ENCODE assay signal across 8 cellular contexts in the genomic region with DNA sequence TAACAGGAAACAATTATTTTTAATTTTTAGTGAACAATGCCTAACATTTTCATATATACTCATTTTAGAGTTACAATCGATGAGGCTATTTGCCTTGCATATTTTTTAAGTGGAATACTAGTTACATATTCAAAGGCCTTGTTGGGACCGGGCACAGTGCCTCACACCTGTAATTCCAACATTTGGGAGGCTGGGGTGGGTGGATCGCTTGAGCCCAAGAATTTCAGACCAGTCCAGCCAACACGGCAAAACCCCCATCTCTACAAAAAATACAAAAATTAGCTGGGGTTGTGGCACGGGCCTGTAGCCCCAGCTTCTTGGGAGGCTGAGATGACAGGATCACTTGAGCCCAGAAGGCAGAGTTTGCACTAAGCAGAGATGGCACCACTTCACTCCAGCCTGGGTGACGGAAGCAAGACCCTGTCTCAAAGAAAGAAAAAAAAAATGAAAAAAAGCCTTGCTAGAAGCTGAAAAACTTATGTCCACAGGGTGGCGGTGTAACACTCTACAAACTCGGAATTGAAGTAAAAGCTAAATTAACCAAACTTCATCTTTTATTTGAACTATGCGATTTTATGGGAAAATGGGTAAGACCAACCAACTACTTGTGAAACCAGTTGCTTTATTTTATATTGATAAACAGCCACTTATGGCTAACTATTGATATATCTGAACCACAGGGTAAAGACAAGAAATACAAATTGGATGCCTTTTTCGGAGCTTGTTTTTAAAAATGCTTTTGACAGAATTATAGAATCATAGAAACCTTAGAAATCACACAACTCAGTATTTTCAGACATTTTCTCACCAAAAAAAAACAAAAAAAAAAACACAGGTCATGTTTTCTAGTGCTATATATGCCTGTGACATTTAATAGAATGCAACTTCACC. TPM values are rescaled to one million over a fixed set of nuclear protein-coding genes. Genes with fewer than 3 reads are reported as not detected.
DNase-seq lines count a peak whose midpoint lies in the region; ATAC-seq, FAIRE-seq and TF ChIP-seq lines count a peak whose summit lies in the region.

No MANE protein-coding gene starts in this region.

- TF ChIP-seq CTCF in foreskin keratinocyte (conservative IDR thresholded peaks at IDR 0.05), result peak; percentile 83

- H3K36me3 Mint-ChIP-seq in activated T-cell treated with anti-CD3 and anti-CD28 coated beads, Interleukin-2, amount 50 U/mL, for 72 hours (ENCODE audit: insufficient read depth in 2 of 2), result no peaks in the 10 kb centered on the region

- H3K27ac Mint-ChIP-seq in activated T-cell treated with anti-CD3 and anti-CD28 coated beads, Interleukin-2, amount 50 U/mL, for 72 hours, result no peak overlapping the region

- no peak overlapping the region for H3K4me3 ChIP-seq in Jurkat, Clone E6-1 (ENCODE audit: low read length)

- H3K27ac ChIP-seq in foreskin keratinocyte, result peak overlapping the region; percentile 49

- peaks cover 20% of the 10 kb centered on the region for H3K4me1 ChIP-seq in foreskin keratinocyte

- no peaks in the 10 kb centered on the region for H3K4me1 Mint-ChIP-seq in activated T-cell treated with anti-CD3 and anti-CD28 coated beads, Interleukin-2, amount 50 U/mL, for 72 hours (ENCODE audit: low read depth)

- H3K27me3 Mint-ChIP-seq in activated T-cell treated with anti-CD3 and anti-CD28 coated beads, Interleukin-2, amount 50 U/mL, for 72 hours (ENCODE audit: low read depth), result peaks cover 53% of the 10 kb centered on the region

- peak; percentile 55 for FAIRE-seq in RCC 7860 (lab: Jason Lieb, UNC)

- ATAC-seq in activated T-cell treated with anti-CD3 and anti-CD28 coated beads, Interleukin-2, amount 50 U/mL, for 72 hours (replicated peaks in 1 of 2), result peak; percentile 30 to 40
- no peak for ATAC-seq in foreskin keratinocyte
- ATAC-seq in GM21737 (IDR thresholded peaks at IDR 0.05; ENCODE audit: unreplicated experiment), result no peak
- ATAC-seq in HG02678 (IDR thresholded peaks at IDR 0.05; ENCODE audit: unreplicated experiment), result no peak

- no peaks in the 10 kb centered on the region for H3K9me3 Mint-ChIP-seq in activated T-cell treated with anti-CD3 and anti-CD28 coated beads, Interleukin-2, amount 50 U/mL, for 72 hours

- no peaks in the 10 kb centered on the region for H3K27me3 ChIP-seq in foreskin keratinocyte

- H3K4me3 Mint-ChIP-seq in activated T-cell treated with anti-CD3 and anti-CD28 coated beads, Interleukin-2, amount 50 U/mL, for 72 hours, result no peak overlapping the region

- DNase-seq in EH (ENCODE audit: low read depth) (peak; percentile 75), RCC 7860 (ENCODE audit: low spot score) (peak; percentile 58), foreskin keratinocyte (peak in 1 of 2 donors; percentile 52), pulmonary artery endothelial cell (ENCODE audit: low read depth, low spot score) (peak; percentile 39)
- peak; percentile 70 for DNase-seq in Jurkat, Clone E6-1 (ENCODE audit: low read depth, low spot score)
- peak; percentile 59 to 65 for DNase-seq in activated T-cell treated with anti-CD3 and anti-CD28 coated beads, Interleukin-2, amount 50 U/mL, for 72 hours

RNA-seq across cellular contexts. Expression of a gene that starts 24.1 kb away (rescaled TPM):
- not detected for polyA plus RNA-seq in Jurkat, Clone E6-1 (2012; ENCODE audit: insufficient read depth, insufficient read length)
- total RNA-seq in activated T-cell treated with anti-CD3 and anti-CD28 coated beads, Interleukin-2, amount 50 U/mL, for 72 hours, result not detected
- total RNA-seq in foreskin keratinocyte, result 0.10 TPM in 1 of 2 replicates, not detected in the other
- 0.03 TPM in 1 of 2 replicates, not detected in the other for polyA plus RNA-seq in foreskin keratinocyte
- not detected in 2 replicates for total RNA-seq in pulmonary artery endothelial cell

RNA-seq across cellular contexts. Expression of a gene that starts 32.7 kb away (rescaled TPM):
- 4.9 TPM for polyA plus RNA-seq in Jurkat, Clone E6-1 (2012; ENCODE audit: insufficient read depth, insufficient read length)
- 1 to 10 TPM; 2.9 to 3.4 TPM for total RNA-seq in activated T-cell treated with anti-CD3 and anti-CD28 coated beads, Interleukin-2, amount 50 U/mL, for 72 hours
- total RNA-seq in foreskin keratinocyte (25.9 and 26.5 TPM in 2 replicates), pulmonary artery endothelial cell (43.4 and 52.8 TPM in 2 replicates)
- polyA plus RNA-seq in foreskin keratinocyte, result 10.1 and 12.0 TPM in 2 replicates

Comparison
In these comparisons a context has a peak if more than half of its experiments do, and no peak if none do; other contexts are left out.
1. ATAC-seq: peak in activated T-cell treated with anti-CD3 and anti-CD28 coated beads, Interleukin-2, amount 50 U/mL, for 72 hours (2 of 2); none in foreskin keratinocyte (single experiment), GM21737 (single experiment) and HG02678 (single experiment).